7 cellular contexts compared by ENCODE assay signal in genomic region chr10:79241990-79242619, GRCh38.
DNase-seq lines count a peak whose midpoint lies in the region; ATAC-seq and TF ChIP-seq lines count a peak whose summit lies in the region.

No MANE protein-coding gene starts in this region.

- intact Hi-C loops in left colon (cut with DNase I, micrococcal nuclease) = no loop called here

- H3K27ac Mint-ChIP-seq in T-cell = peak overlapping the region; percentile 31 to 61

- H3K27me3 Mint-ChIP-seq in T-cell = no peaks in the 10 kb centered on the region

- POLR2A ChIA-PET in T-cell (lab: Charles Lee) = no interaction called here

- H3K9me3 Mint-ChIP-seq in T-cell = no peaks in the 10 kb centered on the region

- H3K36me3 Mint-ChIP-seq in T-cell = no peaks in the 10 kb centered on the region

- H3K27ac ChIP-seq in caudate nucleus (ENCODE audit: low read depth, low read length) = peak overlapping the region; percentile 61

- peak in 13 of 34 experiments; percentile 5 to 40 (median 21) for DNase-seq in T-cell
- DNase-seq in caudate nucleus (lab: John Stamatoyannopoulos, UW) = peak in 9 of 61 donors; percentile 18 to 64 (median 53)
- peak; percentile 58 to 62 for DNase-seq in left colon
- DNase-seq in stimulated activated CD4-positive, alpha-beta T cell treated with anti-CD3 and anti-CD28 coated beads, Interleukin-4, amount 100 ng/mL, for 4 hours = peak; percentile 21 to 48
- DNase-seq in RKO (ENCODE audit: low spot score) = no peak

- CTCF ChIA-PET in T-cell (lab: Charles Lee) = interaction anchor here in 1 of 2 donors (1.7 kb wide), 1 partner anchor 1196 kb away, joined by 4 read pairs; no protein-coding TSS in a partner anchor

- ATAC-seq in HG03045 (IDR thresholded peaks at IDR 0.05; ENCODE audit: unreplicated experiment) (peak; percentile 26), T-cell (replicated peaks in 1 of 4) (peak; percentile 12 to 33 (median 18)), left colon (peak; percentile 37)

- TF ChIP-seq POLR2A in GM18526 (IDR thresholded peaks at IDR 0.05; ENCODE audit: extremely low read depth, insufficient read length) = peak; percentile 26

- H3K4me1 Mint-ChIP-seq in T-cell = peaks cover 40 to 50% (median 46%) of the 10 kb centered on the region in 3 donors

- H3K4me3 Mint-ChIP-seq in T-cell = peak overlapping the region; percentile 71 to 83 (median 82)
